1 cellular context compared by ENCODE assay signal in genomic region chr22:41234815-41235687, GRCh38.
TF ChIP-seq lines count a peak whose summit lies in the region.

No MANE protein-coding gene starts in this region.

TF ChIP-seq in HepG2, 621 proteins besides CTCF, POLR2A, EP300 and RAD21 (continues in another document):
- TF ChIP-seq TBX2 (CRISPR knock-in tag; IDR thresholded peaks at IDR 0.05; ENCODE audit: borderline replicate concordance) (peak; percentile 81), REPIN1 (CRISPR knock-in tag; IDR thresholded peaks at IDR 0.05; ENCODE audit: borderline replicate concordance, low read depth) (peak; percentile 50; the same call in 1 of the 2 replicates), CBX5 (CRISPR knock-in tag; IDR thresholded peaks at IDR 0.05; ENCODE audit: borderline replicate concordance) (peak; percentile 32; the same call in 1 of the 2 replicates), HDAC6 (IDR thresholded peaks at IDR 0.05; ENCODE audit: low read depth, low read length) (no peak), GFI1 (CRISPR knock-in tag; IDR thresholded peaks at IDR 0.05; ENCODE audit: borderline replicate concordance) (peak; percentile 51; the same call in 1 of the 2 replicates), ZNF569 (CRISPR knock-in tag; IDR thresholded peaks at IDR 0.05; ENCODE audit: borderline replicate concordance) (no peak), NR2F6 (IDR thresholded peaks at IDR 0.05) (peak; percentile 90), NR2F6 (CRISPR knock-in tag; IDR thresholded peaks at IDR 0.05) (peak; percentile 91), CEBPZ (IDR thresholded peaks at IDR 0.05; ENCODE audit: low read length) (no peak), HCFC1 (IDR thresholded peaks at IDR 0.05; ENCODE audit: low read depth, low read length) (no peak), U2AF1 (optimal IDR thresholded peaks at IDR 0.05; ENCODE audit: low read depth, low read length) (no peak), CREB1 (IDR thresholded peaks at IDR 0.05) (no peak), CREB1 (CRISPR knock-in tag; IDR thresholded peaks at IDR 0.05) (peak; percentile 30; the same call in 1 of the 2 replicates), ZNF781 (CRISPR knock-in tag; IDR thresholded peaks at IDR 0.05; ENCODE audit: borderline replicate concordance, not compliant biosample characterization) (peak; percentile 49), GABPB1 (CRISPR knock-in tag; IDR thresholded peaks at IDR 0.05) (peak; percentile 62), HOXA5 (CRISPR knock-in tag; IDR thresholded peaks at IDR 0.05) (peak; percentile 51; the same call in 1 of the 2 replicates), ZNF775 (CRISPR knock-in tag; IDR thresholded peaks at IDR 0.05; ENCODE audit: borderline replicate concordance) (no peak), MAX (IDR thresholded peaks at IDR 0.05) (0 out of 2 replicates have a peak, but pooled peaks have one; percentile 40), ZNF883 (CRISPR knock-in tag; IDR thresholded peaks at IDR 0.05; ENCODE audit: not compliant biosample characterization) (no peak), ZFY (CRISPR knock-in tag; IDR thresholded peaks at IDR 0.05) (peak; percentile 51), CREM (IDR thresholded peaks at IDR 0.05) (0 out of 2 replicates have a peak, but pooled peaks have one; percentile 14), CREM (CRISPR knock-in tag; IDR thresholded peaks at IDR 0.05) (no peak), DPF2 (CRISPR knock-in tag; IDR thresholded peaks at IDR 0.05; ENCODE audit: borderline replicate concordance, low read depth) (no peak), SALL1 (CRISPR knock-in tag; IDR thresholded peaks at IDR 0.05) (peak; percentile 51), ZBTB4 (CRISPR knock-in tag; IDR thresholded peaks at IDR 0.05; ENCODE audit: borderline replicate concordance) (peak; percentile 85; the same call in 1 of the 2 replicates), ATF2 (CRISPR knock-in tag; IDR thresholded peaks at IDR 0.05) (peak; percentile 39; the same call in 1 of the 2 replicates), FOXA1 (IDR thresholded peaks at IDR 0.05) (no peak), FOXA1 (CRISPR knock-in tag; IDR thresholded peaks at IDR 0.05) (0 out of 2 replicates have a peak, but pooled peaks have one; percentile 18), NCOR1 (IDR thresholded peaks at IDR 0.05; ENCODE audit: borderline replicate concordance, low read length) (peak; percentile 46; the same call in 1 of the 2 replicates), HDAC2 (CRISPR knock-in tag; IDR thresholded peaks at IDR 0.05) (0 out of 2 replicates have a peak, but pooled peaks have one; percentile 12), CEBPG (CRISPR knock-in tag; IDR thresholded peaks at IDR 0.05) (peak; percentile 86), BRD4 (CRISPR knock-in tag; IDR thresholded peaks at IDR 0.05) (no peak), GABPA (IDR thresholded peaks at IDR 0.05; ENCODE audit: low read depth, low read length) (no peak), GABPA (CRISPR knock-in tag; IDR thresholded peaks at IDR 0.05; ENCODE audit: low read depth) (0 out of 2 replicates have a peak, but pooled peaks have one; percentile 23), GATAD2A (CRISPR knock-in tag; IDR thresholded peaks at IDR 0.05) (peak; percentile 81), ARID2 (CRISPR knock-in tag; IDR thresholded peaks at IDR 0.05; ENCODE audit: borderline replicate concordance) (no peak), ZNF567 (CRISPR knock-in tag; IDR thresholded peaks at IDR 0.05; ENCODE audit: borderline replicate concordance) (0 out of 2 replicates have a peak, but pooled peaks have one; percentile 70), ARID5B (CRISPR knock-in tag; IDR thresholded peaks at IDR 0.05) (peak; percentile 80), TFE3 (CRISPR knock-in tag; IDR thresholded peaks at IDR 0.05) (0 out of 2 replicates have a peak, but pooled peaks have one; percentile 68), ZNF543 (CRISPR knock-in tag; IDR thresholded peaks at IDR 0.05) (peak; percentile 47; the same call in 1 of the 2 replicates), ZGPAT (CRISPR knock-in tag; IDR thresholded peaks at IDR 0.05) (peak; percentile 59; the same call in 1 of the 2 replicates), TRIM22 (IDR thresholded peaks at IDR 0.05) (no peak), ZNF451 (CRISPR knock-in tag; IDR thresholded peaks at IDR 0.05) (0 out of 2 replicates have a peak, but pooled peaks have one; percentile 37), ZNF709 (CRISPR knock-in tag; IDR thresholded peaks at IDR 0.05) (no peak)
